17 cellular contexts compared by ENCODE assay signal in the genomic region with DNA sequence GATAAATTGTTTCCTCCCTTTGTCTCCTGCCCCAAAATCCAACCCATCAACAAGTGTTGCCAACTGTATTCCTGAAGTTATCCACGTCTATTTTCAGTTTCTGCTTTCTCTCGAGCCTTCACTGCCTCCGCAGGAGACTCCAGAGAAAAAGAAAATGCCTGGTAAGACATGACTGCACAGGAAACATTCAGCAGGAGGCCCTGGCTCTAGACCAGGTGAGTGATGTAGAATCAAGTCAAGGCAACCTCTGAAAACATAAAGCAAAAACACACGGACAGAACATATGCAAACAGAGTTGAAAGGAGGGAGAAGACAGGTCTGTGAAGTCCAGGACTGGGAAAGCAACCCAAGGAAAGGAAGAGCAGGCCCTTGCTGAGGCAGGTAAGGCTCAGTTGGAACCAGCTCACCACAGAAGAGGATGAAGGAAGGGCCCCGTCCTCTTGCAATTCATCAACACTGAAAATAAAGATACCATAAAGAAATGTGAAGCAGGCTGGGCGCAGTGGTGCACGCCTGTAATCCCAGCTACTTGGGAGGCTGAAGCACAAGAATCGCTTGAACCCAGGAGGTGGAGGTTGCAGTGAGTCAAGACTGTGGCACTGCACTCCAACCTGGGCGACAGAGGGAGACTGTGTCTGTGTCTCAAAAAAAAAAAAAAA. TPM values are rescaled to one million over a fixed set of nuclear protein-coding genes. Genes with fewer than 3 reads are reported as not detected.
DNase-seq lines count a peak whose midpoint lies in the region; ATAC-seq and TF ChIP-seq lines count a peak whose summit lies in the region.
"Had no signal": no experiment of that assay in that cellular context is flagged by ENCODE, and none has a peak within 500 bp of the region (broad histone marks: within the 10 kb centered on the region; RNA-seq: fewer than 3 reads in every experiment).

No MANE protein-coding gene starts in this region.

- DNase-seq in heart right ventricle (no peak), Right ventricle myocardium superior (no peak), choroid plexus epithelial cell (ENCODE audit: low read depth) (peak; percentile 82), spleen (no peak), HuH-7 (ENCODE audit: low spot score) (no peak)
- no peak for DNase-seq in T-helper 2 cell treated with Interferon-gamma antibody and Interleukin-4, amounts not matched to agents 5 μg/mL and 100 μg/mL, for 36 hours (ENCODE audit: low spot score)
- DNase-seq: cerebellar nuclear complex; gastrocnemius medialis; left colon; NCI-H1436 treated with DMSO at 0.1 percent for 48 hours; NCI-H774; SJCRH30; stimulated activated CD8-positive, alpha-beta memory T cell treated with anti-CD3 and anti-CD28 coated beads, Interleukin-4, amount 100 ng/mL, for 48 hours had no signal

- no peaks in the 10 kb centered on the region for H3K9me3 Mint-ChIP-seq in T-helper 2 cell treated with Interferon-gamma antibody and Interleukin-4, amounts not matched to agents 5 μg/mL and 100 μg/mL, for 36 hours

- H3K27me3 Mint-ChIP-seq in T-helper 2 cell treated with Interferon-gamma antibody and Interleukin-4, amounts not matched to agents 5 μg/mL and 100 μg/mL, for 36 hours (ENCODE audit: low read depth), result no peaks in the 10 kb centered on the region

- peak overlapping the region; percentile 46 for H3K4me3 Mint-ChIP-seq in T-helper 2 cell treated with Interferon-gamma antibody and Interleukin-4, amounts not matched to agents 5 μg/mL and 100 μg/mL, for 36 hours

- H3K27ac ChIP-seq in heart right ventricle (peak overlapping the region in 8 of 10 donors; percentile 4 to 86 (median 64)), spleen (peak overlapping the region; percentile 45 to 83 (median 77))
- H3K27ac ChIP-seq: BLaER1, SJCRH30 had no signal

- ATAC-seq in heart right ventricle (peak in 3 of 8 donors; percentile 32 to 60 (median 52)), Right ventricle myocardium superior (ENCODE audit: poor library complexity) (no peak), GM19328 (IDR thresholded peaks at IDR 0.05; ENCODE audit: unreplicated experiment) (no peak), HG02642 (IDR thresholded peaks at IDR 0.05; ENCODE audit: poor library complexity, unreplicated experiment) (no peak)
- ATAC-seq: gastrocnemius medialis, left colon had no signal

- TF ChIP-seq POLR2A in spleen (IDR thresholded peaks at IDR 0.05), result no peak

- H3K36me3 ChIP-seq in heart right ventricle (peaks cover 0 to 100% (median 37%) of the 10 kb centered on the region in 9 donors), spleen (peaks cover 0 to 100% (median 85%) of the 10 kb centered on the region in 6 donors)

- H3K9me3 ChIP-seq in heart right ventricle (no peaks in the 10 kb centered on the region), spleen (no peaks in the 10 kb centered on the region)
- H3K9me3 ChIP-seq: BLaER1, gastrocnemius medialis, SJCRH30 had no signal

- peaks cover 58% of the 10 kb centered on the region for H3K36me3 Mint-ChIP-seq in T-helper 2 cell treated with Interferon-gamma antibody and Interleukin-4, amounts not matched to agents 5 μg/mL and 100 μg/mL, for 36 hours (ENCODE audit: low read depth)

- H3K4me1 ChIP-seq in heart right ventricle (peaks cover 0 to 30% (median 16%) of the 10 kb centered on the region in 9 donors), spleen (peaks cover 6 to 48% (median 29%) of the 10 kb centered on the region in 6 donors)
- H3K4me1 ChIP-seq: BLaER1, gastrocnemius medialis, SJCRH30 had no signal

- WGBS in heart right ventricle, 2 donors, result 57 to 65% methylated on average over 9 of the region's 9 CpGs
- 49 to 71% (median 64%) methylated on average over 9 of the region's 9 CpGs for WGBS in spleen, 5 donors

- TF ChIP-seq CTCF in heart right ventricle (IDR thresholded peaks at IDR 0.05) (no peak), choroid plexus epithelial cell (conservative IDR thresholded peaks at IDR 0.05; ENCODE audit: low read depth, low read length) (no peak), spleen (IDR thresholded peaks at IDR 0.05 in 8 of 11, conservative IDR thresholded peaks at IDR 0.05 in 3 of 11) (no peak)

- H3K4me3 ChIP-seq in heart right ventricle (no peak overlapping the region), choroid plexus epithelial cell (ENCODE audit: low read depth, low read length) (no peak overlapping the region), spleen (peak overlapping the region in 1 of 8 donors; percentile 10)
- H3K4me3 ChIP-seq: BLaER1, gastrocnemius medialis, SJCRH30 had no signal

- peak overlapping the region; percentile 81 for H3K27ac Mint-ChIP-seq in T-helper 2 cell treated with Interferon-gamma antibody and Interleukin-4, amounts not matched to agents 5 μg/mL and 100 μg/mL, for 36 hours

- H3K27me3 ChIP-seq in heart right ventricle, result no peaks in the 10 kb centered on the region
- H3K27me3 ChIP-seq in spleen (replicated peaks in 1 of 7), result no peaks in the 10 kb centered on the region
- H3K27me3 ChIP-seq: BLaER1, gastrocnemius medialis, SJCRH30 had no signal

- intact Hi-C loops in heart right ventricle (cut with DNase I), result loop anchor here in 1 of 10 donors (5.0 kb wide), 1 partner anchor 58 kb away; no protein-coding TSS in a partner anchor
- intact Hi-C loops in Right ventricle myocardium superior (cut with DNase I), result no loop called here
- intact Hi-C loops in spleen (cut with DNase I; ENCODE audit: low total_unique reads), result loop anchor here (5.0 kb wide), 1 partner anchor 58 kb away; no protein-coding TSS in a partner anchor

- H3K4me1 Mint-ChIP-seq in T-helper 2 cell treated with Interferon-gamma antibody and Interleukin-4, amounts not matched to agents 5 μg/mL and 100 μg/mL, for 36 hours (ENCODE audit: low read depth), result peaks cover 26% of the 10 kb centered on the region

RNA-seq across cellular contexts. Expression of gene NOL9, which starts 8.9 kb away (rescaled TPM):
- 10 to 100 TPM; 13.5 to 19.3 (median 15.3) TPM for total RNA-seq in heart right ventricle
- 1 to 10 TPM; 3.0 to 5.9 TPM for polyA plus RNA-seq in heart right ventricle
- 10.9 TPM for total RNA-seq in Right ventricle myocardium superior
- total RNA-seq in spleen, result 10 to 100 TPM; 30.5 to 55.2 (median 51.5) TPM
- polyA plus RNA-seq in spleen, result 10 to 100 TPM in 1 of 3 donors, 1 to 10 TPM in 2; 4.2 to 10.0 (median 5.8) TPM

RNA-seq across cellular contexts. Expression of gene TAS1R1, which starts 9.7 kb away (rescaled TPM):
- total RNA-seq in heart right ventricle (not detected), Right ventricle myocardium superior (not detected), spleen (under 1 TPM; 0.13 to 0.88 (median 0.56) TPM)
- polyA plus RNA-seq in heart right ventricle (not detected), spleen (under 1 TPM; 0.09 to 0.51 (median 0.33) TPM)
- total RNA-seq: gastrocnemius medialis, H4 had no signal

RNA-seq across cellular contexts. Expression of gene ZBTB48, which starts 34.4 kb away (rescaled TPM):
- total RNA-seq in heart right ventricle, result 10 to 100 TPM in 6 of 10 donors, 1 to 10 TPM in 4; 7.3 to 16.6 (median 11.0) TPM
- polyA plus RNA-seq in heart right ventricle, result 10 to 100 TPM; 18.3 to 41.5 TPM
- total RNA-seq in Right ventricle myocardium superior, result 11.7 TPM
- 10 to 100 TPM; 23.5 to 61.0 (median 48.0) TPM for total RNA-seq in spleen
- polyA plus RNA-seq in spleen, result 100 to 1,000 TPM in 1 of 3 donors, 10 to 100 TPM in 2; 53.1 to 131 (median 89.3) TPM

RNA-seq across cellular contexts. Expression of gene PLEKHG5, which starts 53.9 kb away (rescaled TPM):
- 10 to 100 TPM; 10.0 to 18.8 (median 15.3) TPM for total RNA-seq in heart right ventricle
- 10 to 100 TPM in 1 of 2 donors, 1 to 10 TPM in 1; 6.6 to 28.7 TPM for polyA plus RNA-seq in heart right ventricle
- total RNA-seq in Right ventricle myocardium superior, result 16.8 TPM
- 100 to 1,000 TPM in 1 of 7 donors, 10 to 100 TPM in 6; 34.7 to 120 (median 60.1) TPM for total RNA-seq in spleen
- polyA plus RNA-seq in spleen, result 10 to 100 TPM in 2 of 3 donors, 1 to 10 TPM in 1; 6.4 to 66.9 (median 29.7) TPM

RNA-seq across cellular contexts. Expression of gene KLHL21, which starts 57.3 kb away (rescaled TPM):
- 10 to 100 TPM; 49.5 to 93.3 (median 70.4) TPM for total RNA-seq in heart right ventricle
- polyA plus RNA-seq in heart right ventricle, result 10 to 100 TPM; 20.4 to 22.3 TPM
- total RNA-seq in Right ventricle myocardium superior, result 111 TPM
- total RNA-seq in spleen, result 10 to 100 TPM; 18.5 to 41.5 (median 29.4) TPM
- polyA plus RNA-seq in spleen, result 10 to 100 TPM in 1 of 3 donors, 1 to 10 TPM in 2; 5.0 to 12.0 (median 6.2) TPM
